Comparison of ENCODE assay signal across 9 cellular contexts in the genomic region with DNA sequence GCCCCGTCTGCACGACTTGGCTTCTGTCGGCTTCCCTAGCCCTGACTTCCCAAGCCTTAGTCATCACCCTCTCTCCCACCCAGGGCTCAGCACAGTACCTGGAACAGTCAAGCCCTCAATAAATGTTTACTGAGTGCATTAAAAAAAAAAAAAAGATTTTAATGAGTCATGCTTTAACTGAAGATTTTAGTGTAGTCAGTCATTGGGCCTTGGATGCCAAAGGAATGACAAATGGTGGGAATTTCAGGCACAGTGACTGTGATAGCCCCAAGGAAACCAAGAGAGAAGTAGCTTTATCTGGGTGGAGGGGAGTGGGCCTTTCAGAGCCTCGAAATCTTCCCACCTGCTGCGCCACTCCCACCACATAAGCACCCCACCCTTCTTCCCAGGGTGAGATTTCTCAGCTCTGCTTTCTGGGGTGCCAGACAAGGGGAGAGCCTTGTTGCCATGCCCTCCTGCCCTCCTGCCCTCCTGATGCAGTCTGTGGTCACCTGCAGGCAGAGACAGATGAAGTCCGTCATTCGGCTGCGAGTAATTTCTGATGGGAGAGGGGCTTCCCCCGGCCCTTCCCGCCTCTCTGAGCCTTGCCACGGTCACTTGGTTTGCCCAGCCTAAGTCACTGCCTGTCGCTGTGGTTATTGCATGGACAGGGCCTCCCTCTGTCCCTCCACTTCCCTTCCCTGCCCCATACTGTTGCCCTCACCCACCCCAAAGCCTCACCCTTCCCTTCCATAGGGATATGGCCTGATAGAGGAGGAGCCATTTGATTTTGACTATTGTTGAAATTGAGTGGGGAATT. TPM values are rescaled to one million over a fixed set of nuclear protein-coding genes. Genes with fewer than 3 reads are reported as not detected.
DNase-seq lines count a peak whose midpoint lies in the region; TF ChIP-seq lines count a peak whose summit lies in the region.
"Had no signal": no experiment of that assay in that cellular context is flagged by ENCODE, and none has a peak within 500 bp of the region (broad histone marks: within the 10 kb centered on the region; RNA-seq: fewer than 3 reads in every experiment).

No MANE protein-coding gene starts in this region.

- TF ChIP-seq EP300 in suprapubic skin (IDR thresholded peaks at IDR 0.05): no peak

- TF ChIP-seq POLR2A in suprapubic skin (IDR thresholded peaks at IDR 0.05): no peak

- H3K9me3 ChIP-seq in adipocyte (ENCODE audit: control insufficient read depth, low read length) (peaks cover 7% of the 10 kb centered on the region), suprapubic skin (no peaks in the 10 kb centered on the region)

- peak; percentile 46 for DNase-seq in NK-92 treated with Interleukin-12 subunit alpha and Interleukin-12 subunit beta, amount 100 ng/mL, for 24 hours (lab: John Stamatoyannopoulos, UW)
- DNase-seq in NK-92 (lab: John Stamatoyannopoulos, UW; ENCODE audit: unreplicated experiment) (no peak), adipocyte (ENCODE audit: low read depth) (peak; percentile 90), iris pigment epithelial cell (ENCODE audit: low read depth) (peak; percentile 100), suprapubic skin (ENCODE audit: low spot score in 2 of 2) (no peak), NCI-H1417 (lab: John Stamatoyannopoulos, UW) (no peak), H7 (no peak), inferior parietal cortex (ENCODE audit: extremely low spot score) (no peak)

- no peak for TF ChIP-seq CTCF in suprapubic skin (IDR thresholded peaks at IDR 0.05)

- H3K36me3 ChIP-seq in adipocyte (ENCODE audit: control insufficient read depth, insufficient read depth, low read length, severe bottlenecking): no peaks in the 10 kb centered on the region
- no peaks in the 10 kb centered on the region for H3K36me3 ChIP-seq in suprapubic skin
- H3K36me3 ChIP-seq in H7 (replicated peaks; ENCODE audit: control insufficient read depth, insufficient read depth, low read length): no peaks in the 10 kb centered on the region; the same call in 1 of the 2 replicates

- H3K4me3 ChIP-seq in adipocyte (ENCODE audit: low read length) (no peak overlapping the region), suprapubic skin (no peak overlapping the region), H7 (ENCODE audit: insufficient read depth, low read depth, low read length) (no peak overlapping the region)

- H3K9ac ChIP-seq in adipocyte (ENCODE audit: low read length): peak overlapping the region; percentile 17

- H3K27ac ChIP-seq in suprapubic skin: peak overlapping the region; percentile 72
- H3K27ac ChIP-seq: C4-2B had no signal

- H3K4me1 ChIP-seq in adipocyte (ENCODE audit: control insufficient read depth, insufficient read depth, low read length) (peaks cover 70% of the 10 kb centered on the region), suprapubic skin (peaks cover 82% of the 10 kb centered on the region)

- 60% methylated on average over 9 of the region's 12 CpGs for WGBS in suprapubic skin

- H3K27me3 ChIP-seq in adipocyte (replicated peaks; ENCODE audit: control insufficient read depth, insufficient read depth, low read length): no peaks in the 10 kb centered on the region
- H3K27me3 ChIP-seq in suprapubic skin: no peaks in the 10 kb centered on the region
- H3K27me3 ChIP-seq in H7 (ENCODE audit: control insufficient read depth, insufficient read depth, low read length): no peaks in the 10 kb centered on the region

RNA-seq across cellular contexts. Expression of gene SMAD3, which starts 41.8 kb away (rescaled TPM):
- 10 to 100 TPM; 41.9 to 94.9 (median 56.1) TPM for total RNA-seq in suprapubic skin
- 29.2 and 30.8 TPM in 2 replicates for total RNA-seq in H7 (2014; rRNA removed; shearing (Covaris generic))

Comparison
In these comparisons a context has a peak if more than half of its experiments do, and no peak if none do; other contexts are left out.
1. DNase-seq: peak in NK-92 treated with Interleukin-12 subunit alpha and Interleukin-12 subunit beta, amount 100 ng/mL, for 24 hours (single experiment), adipocyte (single experiment) and iris pigment epithelial cell (single experiment); none in NK-92 (single experiment), suprapubic skin (0 of 2), NCI-H1417 (0 of 3), H7 (single experiment) and inferior parietal cortex (single experiment).